16 cellular contexts compared by ENCODE assay signal in genomic region chr11:1529286-1529685, GRCh38. TPM values are rescaled to one million over a fixed set of nuclear protein-coding genes. Genes with fewer than 3 reads are reported as not detected.
DNase-seq lines count a peak whose midpoint lies in the region; ATAC-seq and TF ChIP-seq lines count a peak whose summit lies in the region.
"Had no signal": no experiment of that assay in that cellular context is flagged by ENCODE, and none has a peak within 500 bp of the region (broad histone marks: within the 10 kb centered on the region; RNA-seq: fewer than 3 reads in every experiment).

No MANE protein-coding gene starts in this region.

- peaks cover 93% of the 10 kb centered on the region for H3K4me1 ChIP-seq in left ventricle myocardium inferior
- no peaks in the 10 kb centered on the region for H3K4me1 ChIP-seq in iPS-15b (ENCODE audit: control insufficient read depth, insufficient read depth, low read length)
- peaks cover 58 to 79% of the 10 kb centered on the region in 2 donors for H3K4me1 ChIP-seq in gastrocnemius medialis
- H3K4me1 ChIP-seq in Caco-2 = no peaks in the 10 kb centered on the region; the same call in 1 of the 2 replicates

- H3K9me3 ChIP-seq in left ventricle myocardium inferior (replicated peaks) (no peaks in the 10 kb centered on the region), iPS-15b (ENCODE audit: control insufficient read depth, insufficient read depth, low read length) (no peaks in the 10 kb centered on the region), gastrocnemius medialis (no peaks in the 10 kb centered on the region), Caco-2 (no peaks in the 10 kb centered on the region)
- H3K9me3 ChIP-seq: BLaER1 treated with 17β-estradiol and CSF1 and Interleukin-3, amounts not matched to agents 10 nM and 100 nM had no signal

- no peak for TF ChIP-seq POLR2A in gastrocnemius medialis (IDR thresholded peaks at IDR 0.05)

- no peak overlapping the region for H3K4me3 ChIP-seq in left ventricle myocardium inferior
- no peak overlapping the region for H3K4me3 ChIP-seq in iPS-15b (ENCODE audit: low read depth, low read length)
- H3K4me3 ChIP-seq in gastrocnemius medialis = no peak overlapping the region
- no peak overlapping the region for H3K4me3 ChIP-seq in Caco-2 (ENCODE audit: low read depth, low read length)
- H3K4me3 ChIP-seq: BLaER1 treated with 17β-estradiol and CSF1 and Interleukin-3, amounts not matched to agents 10 nM and 100 nM had no signal

- H3K4me1 Mint-ChIP-seq in Caco-2 (ENCODE audit: low read depth, unreplicated experiment) (no peaks in the 10 kb centered on the region), CD14-positive monocyte (peaks cover 3% of the 10 kb centered on the region)

- H3K4me3 Mint-ChIP-seq in Caco-2 (ENCODE audit: unreplicated experiment) = no peak overlapping the region
- H3K4me3 Mint-ChIP-seq in CD14-positive monocyte = no peak overlapping the region
- H3K4me3 Mint-ChIP-seq: CD4-positive, alpha-beta T cell had no signal

- H3K27ac ChIP-seq in left ventricle myocardium inferior (replicated peaks) = no peak overlapping the region
- peak overlapping the region; percentile 26 for H3K27ac ChIP-seq in angular gyrus (ENCODE audit: low read depth, low read length)
- H3K27ac ChIP-seq in gastrocnemius medialis = peak overlapping the region in 3 of 4 donors; percentile 86 to 96 (median 95)
- H3K27ac ChIP-seq: BLaER1 treated with 17β-estradiol and CSF1 and Interleukin-3, amounts not matched to agents 10 nM and 100 nM had no signal

- CTCF ChIA-PET in Caco-2 (lab: Charles Lee) = no interaction called here

- H3K36me3 ChIP-seq in left ventricle myocardium inferior (no peaks in the 10 kb centered on the region), iPS-15b (ENCODE audit: control insufficient read depth, insufficient read depth, low read length) (no peaks in the 10 kb centered on the region), gastrocnemius medialis (no peaks in the 10 kb centered on the region), Caco-2 (ENCODE audit: control insufficient read depth, insufficient read depth, low read length) (no peaks in the 10 kb centered on the region; the same call in none of the 2 replicates)

- H3K27me3 ChIP-seq in left ventricle myocardium inferior (ENCODE audit: low read depth) = no peaks in the 10 kb centered on the region
- H3K27me3 ChIP-seq in iPS-15b (ENCODE audit: control insufficient read depth, insufficient read depth, low read length) = no peaks in the 10 kb centered on the region
- no peaks in the 10 kb centered on the region for H3K27me3 ChIP-seq in gastrocnemius medialis
- no peaks in the 10 kb centered on the region for H3K27me3 ChIP-seq in Caco-2 (replicated peaks; ENCODE audit: control insufficient read depth, insufficient read depth, low read length)
- H3K27me3 ChIP-seq: BLaER1 treated with 17β-estradiol and CSF1 and Interleukin-3, amounts not matched to agents 10 nM and 100 nM had no signal

- H3K9me3 Mint-ChIP-seq in Caco-2 (ENCODE audit: unreplicated experiment) = no peaks in the 10 kb centered on the region
- H3K9me3 Mint-ChIP-seq in CD14-positive monocyte = no peaks in the 10 kb centered on the region
- H3K9me3 Mint-ChIP-seq: CD4-positive, alpha-beta T cell had no signal

- peak; percentile 32 for DNase-seq in Right ventricle myocardium inferior (ENCODE audit: missing footprints)
- no peak for DNase-seq in left ventricle myocardium inferior
- DNase-seq in gastrocnemius medialis = no peak
- no peak for DNase-seq in Caco-2
- DNase-seq in stimulated activated CD8-positive, alpha-beta memory T cell treated with anti-CD3 and anti-CD28 coated beads, Interleukin-4, amount 100 ng/mL, for 48 hours = no peak
- no peak for DNase-seq in CD14-positive monocyte (ENCODE audit: low spot score)
- DNase-seq: 8988T; CD4-positive, alpha-beta T cell; DMS153; DMS79 treated with DMSO at 0.1 percent for 48 hours; EL; GOT3 had no signal

- H3K27ac Mint-ChIP-seq in Caco-2 (ENCODE audit: unreplicated experiment) (no peak overlapping the region), CD14-positive monocyte (no peak overlapping the region)
- H3K27ac Mint-ChIP-seq: CD4-positive, alpha-beta T cell had no signal

- H3K9ac ChIP-seq in iPS-15b (ENCODE audit: low read depth, low read length) = peak overlapping the region; percentile 37
- H3K9ac ChIP-seq: BLaER1 treated with 17β-estradiol and CSF1 and Interleukin-3, amounts not matched to agents 10 nM and 100 nM had no signal

- ATAC-seq in Right ventricle myocardium inferior = no peak
- ATAC-seq in gastrocnemius medialis = no peak
- ATAC-seq: HCT116 had no signal

- in situ Hi-C loops in gastrocnemius medialis (cut with MboI; ENCODE audit: low sequenced_read_pairs in 4 of 4) = loop anchor here in 1 of 4 donors (10.0 kb wide), 1 partner anchor 214 kb away; no protein-coding TSS in a partner anchor

- H3K27me3 Mint-ChIP-seq in Caco-2 (ENCODE audit: insufficient read depth, unreplicated experiment) (no peaks in the 10 kb centered on the region), CD14-positive monocyte (ENCODE audit: low read depth in 3 of 3) (no peaks in the 10 kb centered on the region)
- H3K27me3 Mint-ChIP-seq: CD4-positive, alpha-beta T cell had no signal

- H3K36me3 Mint-ChIP-seq in Caco-2 (ENCODE audit: insufficient read depth, unreplicated experiment) (no peaks in the 10 kb centered on the region), CD14-positive monocyte (peaks cover 14 to 27% of the 10 kb centered on the region in 2 donors)

- intact Hi-C loops in Right ventricle myocardium inferior (cut with DNase I) (loop anchor here (2.0 kb wide), 1 partner anchor 20 kb away; no protein-coding TSS in a partner anchor), left ventricle myocardium inferior (cut with micrococcal nuclease) (no loop called here), gastrocnemius medialis (cut with DNase I; ENCODE audit: low total_unique reads) (no loop called here), Caco-2 (cut with micrococcal nuclease; ENCODE audit: unreplicated experiment) (no loop called here), CD14-positive monocyte (cut with micrococcal nuclease) (no loop called here)

- no peak for TF ChIP-seq CTCF in left ventricle myocardium inferior (IDR thresholded peaks at IDR 0.05; ENCODE audit: borderline replicate concordance)
- TF ChIP-seq CTCF in gastrocnemius medialis (IDR thresholded peaks at IDR 0.05 in 4 of 5, conservative IDR thresholded peaks at IDR 0.05 in 1 of 5) = no peak
- TF ChIP-seq CTCF in Caco-2 (IDR thresholded peaks at IDR 0.05; ENCODE audit: insufficient read depth in 1 of 2, low read depth in 1 of 2, low read length in 1 of 2, severe bottlenecking in 1 of 2, unreplicated experiment in 1 of 2) = no peak
- no peak for TF ChIP-seq CTCF in CD14-positive monocyte (IDR thresholded peaks at IDR 0.05)

- no TSS peak for BruUV-seq in Caco-2 (replicated peaks; lab: Mats Ljungman, UMichigan)

- POLR2A ChIA-PET in Caco-2 (lab: Charles Lee) = no interaction called here

RNA-seq across cellular contexts. Expression of gene MOB2, which starts 42.7 kb away (rescaled TPM):
- 48.7 TPM for total RNA-seq in Right ventricle myocardium inferior
- total RNA-seq in left ventricle myocardium inferior = 49.5 TPM
- 10 to 100 TPM; 21.1 to 71.5 (median 48.3) TPM for total RNA-seq in gastrocnemius medialis
- 29.6 and 32.7 TPM in 2 replicates for total RNA-seq in Caco-2 (2022)
- polyA plus RNA-seq in CD14-positive monocyte = 10 to 100 TPM; 22.1 to 22.5 TPM

RNA-seq across cellular contexts. Expression of gene DUSP8, which starts 42.8 kb away (rescaled TPM):
- 10.5 TPM for total RNA-seq in Right ventricle myocardium inferior
- 15.3 TPM for total RNA-seq in left ventricle myocardium inferior
- 10 to 100 TPM in 1 of 4 donors, 1 to 10 TPM in 3; 2.6 to 25.9 (median 6.3) TPM for total RNA-seq in gastrocnemius medialis
- 7.7 and 12.1 TPM in 2 replicates for total RNA-seq in Caco-2 (2022)
- not detected for polyA plus RNA-seq in CD14-positive monocyte

RNA-seq across cellular contexts. Expression of gene KRTAP5-1, which starts 55.8 kb away (rescaled TPM):
- not detected for total RNA-seq in Right ventricle myocardium inferior
- not detected for total RNA-seq in left ventricle myocardium inferior
- not detected for total RNA-seq in gastrocnemius medialis
- total RNA-seq in Caco-2 (2022) = not detected in 2 replicates
- not detected for polyA plus RNA-seq in CD14-positive monocyte
- total RNA-seq: CD4-positive, alpha-beta T cell had no signal
